Comparison of ENCODE assay signal across 1 cellular context in the genomic region with DNA sequence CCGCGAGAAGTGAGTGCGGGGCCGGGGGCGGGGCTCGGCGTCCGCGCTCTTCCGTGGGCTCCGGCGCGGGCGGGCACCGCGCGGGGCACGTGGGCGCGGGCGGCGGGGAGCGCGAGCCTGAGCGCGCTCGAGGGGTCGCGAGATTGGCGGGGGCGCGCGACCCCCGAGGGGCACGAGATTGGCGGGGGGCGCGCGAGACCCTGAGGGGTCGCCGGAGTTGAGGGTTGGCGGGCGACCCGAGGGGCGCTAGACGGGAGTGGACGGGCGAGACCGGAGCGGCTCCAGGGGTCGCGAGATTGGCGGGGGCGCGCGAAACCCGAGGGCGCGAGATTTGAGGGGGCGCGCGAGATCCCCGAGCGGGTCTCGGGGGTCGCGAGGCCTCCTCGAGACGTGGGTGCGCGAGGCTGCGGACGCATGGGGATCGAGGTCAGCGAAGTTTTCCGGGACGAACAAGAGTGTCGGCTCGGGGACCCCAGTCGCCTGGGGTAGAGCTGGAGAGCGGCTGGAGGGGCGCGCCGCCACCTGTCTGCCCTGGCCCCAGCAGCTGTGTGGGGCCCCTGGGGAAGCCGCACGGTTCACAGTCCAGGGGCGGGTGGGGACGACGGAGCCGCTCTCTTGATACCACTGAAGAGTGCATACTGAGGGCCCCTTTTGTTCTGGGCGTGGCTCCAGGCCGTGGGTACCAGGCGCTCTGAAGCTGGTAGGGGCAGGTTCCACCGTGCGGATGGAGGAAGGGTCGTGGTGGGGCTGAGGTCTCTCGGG.
TF ChIP-seq lines count a peak whose summit lies in the region.

No MANE protein-coding gene starts in this region.

TF ChIP-seq in K562, 482 proteins besides CTCF, POLR2A, EP300 and RAD21 (continued from another document and continues in another):
- TF ChIP-seq ETS2 (tag; IDR thresholded peaks at IDR 0.05; ENCODE audit: borderline replicate concordance, poor library complexity, severe bottlenecking): no peak
- TF ChIP-seq SNIP1 (IDR thresholded peaks at IDR 0.05; ENCODE audit: low read depth): no peak
- TF ChIP-seq DDX20 (tag; IDR thresholded peaks at IDR 0.05; ENCODE audit: low read depth): no peak
- TF ChIP-seq ZSCAN29 (IDR thresholded peaks at IDR 0.05): no peak
- no peak for TF ChIP-seq TCF3 (CRISPR knock-in tag; IDR thresholded peaks at IDR 0.05)
- TF ChIP-seq ZNF41 (CRISPR knock-in tag; conservative IDR thresholded peaks at IDR 0.05): no peak
- TF ChIP-seq ZBTB1 (CRISPR knock-in tag; IDR thresholded peaks at IDR 0.05; ENCODE audit: borderline replicate concordance, low read depth): no peak
- TF ChIP-seq SOX6 (IDR thresholded peaks at IDR 0.05): no peak
- no peak for TF ChIP-seq PBX2 (CRISPR knock-in tag; IDR thresholded peaks at IDR 0.05; ENCODE audit: low read depth)
- TF ChIP-seq PBX2 (tag; conservative IDR thresholded peaks at IDR 0.05; ENCODE audit: low read depth): no peak
- TF ChIP-seq CREM (IDR thresholded peaks at IDR 0.05; ENCODE audit: low read depth): no peak
- no peak for TF ChIP-seq KLF1 (tag; IDR thresholded peaks at IDR 0.05)
- TF ChIP-seq, protein P1, sequence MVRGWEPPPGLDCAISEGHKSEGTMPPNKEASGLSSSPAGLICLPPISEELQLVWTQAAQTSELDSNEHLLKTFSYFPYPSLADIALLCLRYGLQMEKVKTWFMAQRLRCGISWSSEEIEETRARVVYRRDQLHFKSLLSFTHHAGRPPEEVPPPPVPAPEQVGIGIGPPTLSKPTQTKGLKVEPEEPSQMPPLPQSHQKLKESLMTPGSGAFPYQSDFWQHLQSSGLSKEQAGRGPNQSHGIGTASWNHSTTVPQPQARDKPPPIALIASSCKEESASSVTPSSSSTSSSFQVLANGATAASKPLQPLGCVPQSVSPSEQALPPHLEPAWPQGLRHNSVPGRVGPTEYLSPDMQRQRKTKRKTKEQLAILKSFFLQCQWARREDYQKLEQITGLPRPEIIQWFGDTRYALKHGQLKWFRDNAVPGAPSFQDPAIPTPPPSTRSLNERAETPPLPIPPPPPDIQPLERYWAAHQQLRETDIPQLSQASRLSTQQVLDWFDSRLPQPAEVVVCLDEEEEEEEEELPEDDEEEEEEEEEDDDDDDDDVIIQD (CRISPR knock-in tag; IDR thresholded peaks at IDR 0.05): no peak
- TF ChIP-seq ZNF3 (CRISPR knock-in tag; IDR thresholded peaks at IDR 0.05): no peak
- TF ChIP-seq, protein P2, sequence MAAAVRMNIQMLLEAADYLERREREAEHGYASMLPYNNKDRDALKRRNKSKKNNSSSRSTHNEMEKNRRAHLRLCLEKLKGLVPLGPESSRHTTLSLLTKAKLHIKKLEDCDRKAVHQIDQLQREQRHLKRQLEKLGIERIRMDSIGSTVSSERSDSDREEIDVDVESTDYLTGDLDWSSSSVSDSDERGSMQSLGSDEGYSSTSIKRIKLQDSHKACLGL (CRISPR knock-in tag; IDR thresholded peaks at IDR 0.05; ENCODE audit: borderline replicate concordance, poor library complexity, severe bottlenecking): no peak
- no peak for TF ChIP-seq RCOR1 (IDR thresholded peaks at IDR 0.05; ENCODE audit: borderline replicate concordance in 1 of 2, low read depth in 2 of 2, low read length in 2 of 2)
- no peak for TF ChIP-seq RBM34 (IDR thresholded peaks at IDR 0.05; ENCODE audit: borderline replicate concordance, insufficient read depth, low read length)
- no peak for TF ChIP-seq CBFB (CRISPR knock-in tag; IDR thresholded peaks at IDR 0.05)
- TF ChIP-seq TAL1 (IDR thresholded peaks at IDR 0.05): no peak
- TF ChIP-seq, protein P3, sequence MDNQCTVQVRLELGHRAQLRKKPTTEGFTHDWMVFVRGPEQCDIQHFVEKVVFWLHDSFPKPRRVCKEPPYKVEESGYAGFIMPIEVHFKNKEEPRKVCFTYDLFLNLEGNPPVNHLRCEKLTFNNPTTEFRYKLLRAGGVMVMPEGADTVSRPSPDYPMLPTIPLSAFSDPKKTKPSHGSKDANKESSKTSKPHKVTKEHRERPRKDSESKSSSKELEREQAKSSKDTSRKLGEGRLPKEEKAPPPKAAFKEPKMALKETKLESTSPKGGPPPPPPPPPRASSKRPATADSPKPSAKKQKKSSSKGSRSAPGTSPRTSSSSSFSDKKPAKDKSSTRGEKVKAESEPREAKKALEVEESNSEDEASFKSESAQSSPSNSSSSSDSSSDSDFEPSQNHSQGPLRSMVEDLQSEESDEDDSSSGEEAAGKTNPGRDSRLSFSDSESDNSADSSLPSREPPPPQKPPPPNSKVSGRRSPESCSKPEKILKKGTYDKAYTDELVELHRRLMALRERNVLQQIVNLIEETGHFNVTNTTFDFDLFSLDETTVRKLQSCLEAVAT (IDR thresholded peaks at IDR 0.05): no peak
- TF ChIP-seq RBFOX2 (IDR thresholded peaks at IDR 0.05; ENCODE audit: low read depth, low read length): peak; percentile 72
- no peak for TF ChIP-seq GABPB2 (CRISPR knock-in tag; conservative IDR thresholded peaks at IDR 0.05)
- no peak for TF ChIP-seq ZNF592 (IDR thresholded peaks at IDR 0.05)
- TF ChIP-seq MCM2 (IDR thresholded peaks at IDR 0.05; ENCODE audit: low read depth): no peak
- TF ChIP-seq ARID3B (CRISPR knock-in tag; IDR thresholded peaks at IDR 0.05; ENCODE audit: borderline replicate concordance): no peak
- TF ChIP-seq SMARCB1 (IDR thresholded peaks at IDR 0.05; ENCODE audit: insufficient read length, low read depth): no peak
- no peak for TF ChIP-seq DIDO1 (tag; IDR thresholded peaks at IDR 0.05; ENCODE audit: low read depth)
- TF ChIP-seq, protein P4, sequence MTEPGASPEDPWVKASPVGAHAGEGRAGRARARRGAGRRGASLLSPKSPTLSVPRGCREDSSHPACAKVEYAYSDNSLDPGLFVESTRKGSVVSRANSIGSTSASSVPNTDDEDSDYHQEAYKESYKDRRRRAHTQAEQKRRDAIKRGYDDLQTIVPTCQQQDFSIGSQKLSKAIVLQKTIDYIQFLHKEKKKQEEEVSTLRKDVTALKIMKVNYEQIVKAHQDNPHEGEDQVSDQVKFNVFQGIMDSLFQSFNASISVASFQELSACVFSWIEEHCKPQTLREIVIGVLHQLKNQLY (CRISPR knock-in tag; conservative IDR thresholded peaks at IDR 0.05): no peak
- TF ChIP-seq DLX4 (CRISPR knock-in tag; IDR thresholded peaks at IDR 0.05): no peak
- peak; percentile 65 for TF ChIP-seq RBM25 (IDR thresholded peaks at IDR 0.05; ENCODE audit: low read depth, low read length, severe bottlenecking)
- TF ChIP-seq E4F1 (CRISPR knock-in tag; IDR thresholded peaks at IDR 0.05; ENCODE audit: borderline replicate concordance): 0 out of 2 replicates have a peak, but pooled peaks have one; percentile 6
- TF ChIP-seq, protein P5, sequence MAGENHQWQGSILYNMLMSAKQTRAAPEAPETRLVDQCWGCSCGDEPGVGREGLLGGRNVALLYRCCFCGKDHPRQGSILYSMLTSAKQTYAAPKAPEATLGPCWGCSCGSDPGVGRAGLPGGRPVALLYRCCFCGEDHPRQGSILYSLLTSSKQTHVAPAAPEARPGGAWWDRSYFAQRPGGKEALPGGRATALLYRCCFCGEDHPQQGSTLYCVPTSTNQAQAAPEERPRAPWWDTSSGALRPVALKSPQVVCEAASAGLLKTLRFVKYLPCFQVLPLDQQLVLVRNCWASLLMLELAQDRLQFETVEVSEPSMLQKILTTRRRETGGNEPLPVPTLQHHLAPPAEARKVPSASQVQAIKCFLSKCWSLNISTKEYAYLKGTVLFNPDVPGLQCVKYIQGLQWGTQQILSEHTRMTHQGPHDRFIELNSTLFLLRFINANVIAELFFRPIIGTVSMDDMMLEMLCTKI (IDR thresholded peaks at IDR 0.05; ENCODE audit: partially characterized antibody): no peak
- TF ChIP-seq ARNT (IDR thresholded peaks at IDR 0.05): no peak
- TF ChIP-seq ZC3H11A (IDR thresholded peaks at IDR 0.05; ENCODE audit: low read depth, low read length): no peak
- TF ChIP-seq, protein P6, sequence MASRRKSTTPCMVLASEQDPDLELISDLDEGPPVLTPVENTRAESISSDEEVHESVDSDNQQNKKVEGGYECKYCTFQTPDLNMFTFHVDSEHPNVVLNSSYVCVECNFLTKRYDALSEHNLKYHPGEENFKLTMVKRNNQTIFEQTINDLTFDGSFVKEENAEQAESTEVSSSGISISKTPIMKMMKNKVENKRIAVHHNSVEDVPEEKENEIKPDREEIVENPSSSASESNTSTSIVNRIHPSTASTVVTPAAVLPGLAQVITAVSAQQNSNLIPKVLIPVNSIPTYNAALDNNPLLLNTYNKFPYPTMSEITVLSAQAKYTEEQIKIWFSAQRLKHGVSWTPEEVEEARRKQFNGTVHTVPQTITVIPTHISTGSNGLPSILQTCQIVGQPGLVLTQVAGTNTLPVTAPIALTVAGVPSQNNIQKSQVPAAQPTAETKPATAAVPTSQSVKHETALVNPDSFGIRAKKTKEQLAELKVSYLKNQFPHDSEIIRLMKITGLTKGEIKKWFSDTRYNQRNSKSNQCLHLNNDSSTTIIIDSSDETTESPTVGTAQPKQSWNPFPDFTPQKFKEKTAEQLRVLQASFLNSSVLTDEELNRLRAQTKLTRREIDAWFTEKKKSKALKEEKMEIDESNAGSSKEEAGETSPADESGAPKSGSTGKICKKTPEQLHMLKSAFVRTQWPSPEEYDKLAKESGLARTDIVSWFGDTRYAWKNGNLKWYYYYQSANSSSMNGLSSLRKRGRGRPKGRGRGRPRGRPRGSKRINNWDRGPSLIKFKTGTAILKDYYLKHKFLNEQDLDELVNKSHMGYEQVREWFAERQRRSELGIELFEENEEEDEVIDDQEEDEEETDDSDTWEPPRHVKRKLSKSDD (conservative IDR thresholded peaks at IDR 0.05; ENCODE audit: low read length): no peak
